ENCODE assay signal across 19 cellular contexts in the genomic region with DNA sequence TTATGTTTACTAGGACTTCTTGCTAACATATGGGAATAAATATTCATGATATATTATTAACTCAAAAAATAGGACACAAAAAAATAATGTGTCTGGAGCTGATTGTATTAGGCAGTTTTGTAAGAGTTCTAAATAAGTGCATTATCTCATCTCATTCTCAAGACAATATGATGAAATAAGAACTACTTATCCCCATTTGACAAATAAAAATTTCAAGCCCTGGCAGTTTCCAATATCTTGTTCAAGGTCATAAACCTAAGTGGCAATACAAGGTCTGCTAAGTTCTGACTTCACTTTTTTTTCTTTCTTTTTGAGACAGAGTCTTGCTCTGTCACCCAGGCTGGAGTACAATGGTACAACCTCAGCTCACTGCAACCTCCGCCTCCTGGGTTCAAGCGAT.
"Had no signal": no experiment of that assay in that cellular context is flagged by ENCODE, and none has a peak within 500 bp of the region (broad histone marks: within the 10 kb centered on the region; RNA-seq: fewer than 3 reads in every experiment).

No MANE protein-coding gene starts in this region.

- ATAC-seq: heart left ventricle; left lung; naive thymus-derived CD4-positive, alpha-beta T cell; sciatic nerve; stimulated activated memory B cell treated with anti-CD40 and anti-IgM and Interleukin-4, amounts not matched to agents 10 μg/mL and 1 μg/mL and 100 μg/mL, for 72 hours had no signal

- H3K36me3 ChIP-seq: ovary had no signal

- H3K4me3 ChIP-seq: cardiac muscle cell, dorsolateral prefrontal cortex, heart left ventricle, left lung, ovary, smooth muscle cell, thoracic aorta had no signal

- H3K27ac Mint-ChIP-seq: activated T-helper 2 cell treated with anti-CD3 and anti-CD28 coated beads, Interferon-gamma antibody, Interleukin-2, Interleukin-4, amounts not matched to agents 10 μg/mL and 5 μg/mL and 100 μg/mL, durations not matched to agents 14 hours and 24 hours and 36 hours; endodermal cell; stimulated activated memory B cell treated with anti-CD40 and anti-IgM and Interleukin-4, amounts not matched to agents 10 μg/mL and 1 μg/mL and 100 μg/mL, for 72 hours; T-helper 2 cell treated with Interferon-gamma antibody and Interleukin-4, amounts not matched to agents 5 μg/mL and 100 μg/mL, for 36 hours had no signal

- H3K27me3 Mint-ChIP-seq: naive thymus-derived CD4-positive, alpha-beta T cell; stimulated activated memory B cell treated with anti-CD40 and anti-IgM and Interleukin-4, amounts not matched to agents 10 μg/mL and 1 μg/mL and 100 μg/mL, for 72 hours had no signal

- H3K27ac ChIP-seq: cardiac muscle cell, ovary, thoracic aorta had no signal

- H3K4me3 Mint-ChIP-seq: endodermal cell; naive thymus-derived CD4-positive, alpha-beta T cell; stimulated activated memory B cell treated with anti-CD40 and anti-IgM and Interleukin-4, amounts not matched to agents 10 μg/mL and 1 μg/mL and 100 μg/mL, for 72 hours; T-helper 2 cell treated with Interferon-gamma antibody and Interleukin-4, amounts not matched to agents 5 μg/mL and 100 μg/mL, for 36 hours had no signal

- H3K27me3 ChIP-seq: cardiac muscle cell, dorsolateral prefrontal cortex, heart left ventricle, left lung, ovary had no signal

- H3K4me1 Mint-ChIP-seq: endodermal cell; stimulated activated memory B cell treated with anti-CD40 and anti-IgM and Interleukin-4, amounts not matched to agents 10 μg/mL and 1 μg/mL and 100 μg/mL, for 72 hours had no signal

- DNase-seq: activated CD4-positive, alpha-beta T cell treated with anti-CD3 and anti-CD28 coated beads, Interleukin-2, amount 50 U/mL, for 4 hours; activated naive CD4-positive, alpha-beta T cell treated with Interleukin-2 at 50 U/mL for 16 hours; activated T-cell treated with anti-CD3 and anti-CD28 coated beads for 4 hours; amniotic stem cell; dorsolateral prefrontal cortex; endodermal cell; heart left ventricle; left lung; mesenchymal stem cell; naive thymus-derived CD4-positive, alpha-beta T cell; ovary; stimulated activated CD4-positive, alpha-beta T cell treated with anti-CD3 and anti-CD28 coated beads, Interleukin-4, amount 100 ng/mL, for 4 hours had no signal

- H3K9me3 ChIP-seq: heart left ventricle, left lung, ovary, thoracic aorta had no signal

- H3K9me3 Mint-ChIP-seq: activated T-helper 2 cell treated with anti-CD3 and anti-CD28 coated beads, Interferon-gamma antibody, Interleukin-2, Interleukin-4, amounts not matched to agents 10 μg/mL and 5 μg/mL and 100 μg/mL, durations not matched to agents 14 hours and 24 hours and 36 hours; endodermal cell; naive thymus-derived CD4-positive, alpha-beta T cell; stimulated activated memory B cell treated with anti-CD40 and anti-IgM and Interleukin-4, amounts not matched to agents 10 μg/mL and 1 μg/mL and 100 μg/mL, for 72 hours; T-helper 2 cell treated with Interferon-gamma antibody and Interleukin-4, amounts not matched to agents 5 μg/mL and 100 μg/mL, for 36 hours had no signal
